14 cellular contexts compared by ENCODE assay signal in genomic region chr16:25512041-25512440, GRCh38.
DNase-seq lines count a peak whose midpoint lies in the region; ATAC-seq and TF ChIP-seq lines count a peak whose summit lies in the region.
"Had no signal": no experiment of that assay in that cellular context is flagged by ENCODE, and none has a peak within 500 bp of the region (broad histone marks: within the 10 kb centered on the region; RNA-seq: fewer than 3 reads in every experiment).

No MANE protein-coding gene starts in this region.

- no peak for TF ChIP-seq CTCF in neural crest cell (conservative IDR thresholded peaks at IDR 0.05)

- DNase-seq in SK-MEL-5 (ENCODE audit: low read depth, low spot score) (peak; percentile 68), foreskin melanocyte (peak; percentile 33), neural crest cell (ENCODE audit: low read depth, low spot score) (no peak), NCI-H510A treated with DMSO at 0.1 percent for 48 hours (lab: John Stamatoyannopoulos, UW) (no peak)
- DNase-seq: AML-193; Caco-2; Calu3; CD4-positive, alpha-beta T cell; CD8-positive, alpha-beta T cell; DMS79 treated with DMSO at 0.1 percent for 48 hours; GF-D8 had no signal

- in situ Hi-C loops in SK-MEL-5 (cut with HindIII; ENCODE audit: low pct_unique_long_range_greater_than_20kb, low sequenced_read_pairs): no loop called here

- peaks cover 14% of the 10 kb centered on the region for H3K4me1 Mint-ChIP-seq in neural crest cell
- H3K4me1 Mint-ChIP-seq: B cell had no signal

- H3K9me3 Mint-ChIP-seq in neural crest cell: no peaks in the 10 kb centered on the region
- H3K9me3 Mint-ChIP-seq: CD4-positive, alpha-beta T cell had no signal

- no peaks in the 10 kb centered on the region for H3K27me3 Mint-ChIP-seq in neural crest cell (ENCODE audit: low read depth)

- H3K4me3 Mint-ChIP-seq in neural crest cell: no peak overlapping the region
- H3K4me3 Mint-ChIP-seq: B cell; CD4-positive, alpha-beta T cell; CD8-positive, alpha-beta T cell had no signal

- ATAC-seq in GM18519 (IDR thresholded peaks at IDR 0.05; ENCODE audit: low FRiP score, unreplicated experiment): no peak
- ATAC-seq: A549; CD8-positive, alpha-beta T cell had no signal

- peak overlapping the region; percentile 16 for H3K27ac Mint-ChIP-seq in neural crest cell (ENCODE audit: unreplicated experiment)
- H3K27ac Mint-ChIP-seq: B cell; CD4-positive, alpha-beta T cell; CD8-positive, alpha-beta T cell had no signal

- no peaks in the 10 kb centered on the region for H3K36me3 Mint-ChIP-seq in neural crest cell (ENCODE audit: low read depth)
- H3K36me3 Mint-ChIP-seq: CD8-positive, alpha-beta T cell had no signal

Comparison
In these comparisons a context has a peak if more than half of its experiments do, and no peak if none do; other contexts are left out.
1. DNase-seq: peak in SK-MEL-5 (single experiment) and foreskin melanocyte (single experiment); none in neural crest cell (single experiment) and NCI-H510A treated with DMSO at 0.1 percent for 48 hours (single experiment).